Comparison of ENCODE assay signal across 8 cellular contexts in the genomic region with DNA sequence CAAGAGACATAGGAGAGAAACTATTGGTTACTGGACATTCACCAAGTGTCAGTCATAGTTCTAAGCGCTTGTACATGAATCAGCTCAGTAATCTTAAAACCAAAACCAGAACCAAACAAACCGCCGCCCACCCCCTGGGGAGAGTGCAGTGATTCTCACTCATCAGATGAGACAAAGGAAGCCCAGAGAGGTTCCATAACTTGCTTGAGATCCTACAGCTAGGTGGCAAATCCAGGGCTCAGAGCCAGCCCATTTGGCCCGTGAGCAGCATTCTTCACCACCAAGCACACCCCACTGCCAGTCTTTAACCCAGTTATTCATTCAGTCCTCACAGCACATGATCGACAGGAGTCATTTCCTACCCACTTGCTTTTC. TPM values are rescaled to one million over a fixed set of nuclear protein-coding genes. Genes with fewer than 3 reads are reported as not detected.
DNase-seq lines count a peak whose midpoint lies in the region; ATAC-seq and TF ChIP-seq lines count a peak whose summit lies in the region.

No MANE protein-coding gene starts in this region.

- TF ChIP-seq CTCF in brain microvascular endothelial cell (IDR thresholded peaks at IDR 0.05; ENCODE audit: low read depth, low read length, missing control alignments) (peak; percentile 20), liver (IDR thresholded peaks at IDR 0.05; ENCODE audit: low read depth, low read length, missing input control) (no peak)

- H3K4me3 ChIP-seq in brain microvascular endothelial cell (ENCODE audit: low read depth, low read length) (peak overlapping the region; percentile 45), liver (ENCODE audit: low read depth in 1 of 3, low read length in 3 of 3) (peak overlapping the region in 2 of 3 donors; percentile 2 to 69)

- H3K27me3 ChIP-seq in brain microvascular endothelial cell (replicated peaks) (peaks cover 3% of the 10 kb centered on the region), liver (ENCODE audit: control insufficient read depth in 4 of 4, insufficient read depth in 4 of 4, low read length in 3 of 4) (no peaks in the 10 kb centered on the region)

- H3K4me1 ChIP-seq in liver (ENCODE audit: control insufficient read depth in 4 of 4, insufficient read depth in 4 of 4, low read length in 3 of 4), result peaks cover 0 to 13% (median 4%) of the 10 kb centered on the region in 4 donors

- ATAC-seq in GM19438 (IDR thresholded peaks at IDR 0.05; ENCODE audit: low read depth, unreplicated experiment), result peak; percentile 61
- ATAC-seq in HG03457 (IDR thresholded peaks at IDR 0.05; ENCODE audit: unreplicated experiment), result peak; percentile 56

- DNase-seq in COLO829 (ENCODE audit: low spot score), result peak; percentile 72
- peak in 4 of 5 experiments; percentile 33 to 83 (median 68) for DNase-seq in T-helper 2 cell
- peak; percentile 99 for DNase-seq in brain microvascular endothelial cell
- peak; percentile 42 for DNase-seq in stimulated activated CD8-positive, alpha-beta memory T cell treated with anti-CD3 and anti-CD28 coated beads, Interleukin-12 subunit alpha, Interleukin-12 subunit beta, amount 100 ng/mL, for 1 hour (ENCODE audit: low read depth)
- no peak for DNase-seq in amniotic stem cell (lab: John Stamatoyannopoulos, UW)

- no peaks in the 10 kb centered on the region for H3K9me3 ChIP-seq in liver (ENCODE audit: control insufficient read depth in 4 of 4, low read length in 3 of 4)

- peak overlapping the region in 1 of 2 donors; percentile 59 for H3K9ac ChIP-seq in liver (ENCODE audit: low read depth in 1 of 2, low read length in 2 of 2)

- H3K27ac ChIP-seq in brain microvascular endothelial cell (peak overlapping the region; percentile 57), liver (ENCODE audit: low read depth in 1 of 2, low read length in 2 of 2) (peak overlapping the region; percentile 66 to 92)

- in situ Hi-C loops in brain microvascular endothelial cell (cut with HindIII; ENCODE audit: low pct_ligation_motif_present, low sequenced_read_pairs), result no loop called here

- no peaks in the 10 kb centered on the region for H3K36me3 ChIP-seq in brain microvascular endothelial cell (replicated peaks)
- no peaks in the 10 kb centered on the region for H3K36me3 ChIP-seq in liver (ENCODE audit: control insufficient read depth in 4 of 4, insufficient read depth in 3 of 4, low read depth in 1 of 4, low read length in 3 of 4)

- WGBS in liver, result 59% methylated on average over 5 of the region's 5 CpGs

- TF ChIP-seq RAD21 in liver (IDR thresholded peaks at IDR 0.05), result no peak

TF ChIP-seq in liver, 16 proteins besides CTCF, POLR2A, EP300 and RAD21:
- no peak for TF ChIP-seq FOXA2 (IDR thresholded peaks at IDR 0.05)
- TF ChIP-seq, protein P1, sequence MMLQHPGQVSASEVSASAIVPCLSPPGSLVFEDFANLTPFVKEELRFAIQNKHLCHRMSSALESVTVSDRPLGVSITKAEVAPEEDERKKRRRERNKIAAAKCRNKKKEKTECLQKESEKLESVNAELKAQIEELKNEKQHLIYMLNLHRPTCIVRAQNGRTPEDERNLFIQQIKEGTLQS (IDR thresholded peaks at IDR 0.05), result no peak
- TF ChIP-seq, protein P2, sequence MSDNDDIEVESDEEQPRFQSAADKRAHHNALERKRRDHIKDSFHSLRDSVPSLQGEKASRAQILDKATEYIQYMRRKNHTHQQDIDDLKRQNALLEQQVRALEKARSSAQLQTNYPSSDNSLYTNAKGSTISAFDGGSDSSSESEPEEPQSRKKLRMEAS (IDR thresholded peaks at IDR 0.05), result no peak
- TF ChIP-seq, protein P3, sequence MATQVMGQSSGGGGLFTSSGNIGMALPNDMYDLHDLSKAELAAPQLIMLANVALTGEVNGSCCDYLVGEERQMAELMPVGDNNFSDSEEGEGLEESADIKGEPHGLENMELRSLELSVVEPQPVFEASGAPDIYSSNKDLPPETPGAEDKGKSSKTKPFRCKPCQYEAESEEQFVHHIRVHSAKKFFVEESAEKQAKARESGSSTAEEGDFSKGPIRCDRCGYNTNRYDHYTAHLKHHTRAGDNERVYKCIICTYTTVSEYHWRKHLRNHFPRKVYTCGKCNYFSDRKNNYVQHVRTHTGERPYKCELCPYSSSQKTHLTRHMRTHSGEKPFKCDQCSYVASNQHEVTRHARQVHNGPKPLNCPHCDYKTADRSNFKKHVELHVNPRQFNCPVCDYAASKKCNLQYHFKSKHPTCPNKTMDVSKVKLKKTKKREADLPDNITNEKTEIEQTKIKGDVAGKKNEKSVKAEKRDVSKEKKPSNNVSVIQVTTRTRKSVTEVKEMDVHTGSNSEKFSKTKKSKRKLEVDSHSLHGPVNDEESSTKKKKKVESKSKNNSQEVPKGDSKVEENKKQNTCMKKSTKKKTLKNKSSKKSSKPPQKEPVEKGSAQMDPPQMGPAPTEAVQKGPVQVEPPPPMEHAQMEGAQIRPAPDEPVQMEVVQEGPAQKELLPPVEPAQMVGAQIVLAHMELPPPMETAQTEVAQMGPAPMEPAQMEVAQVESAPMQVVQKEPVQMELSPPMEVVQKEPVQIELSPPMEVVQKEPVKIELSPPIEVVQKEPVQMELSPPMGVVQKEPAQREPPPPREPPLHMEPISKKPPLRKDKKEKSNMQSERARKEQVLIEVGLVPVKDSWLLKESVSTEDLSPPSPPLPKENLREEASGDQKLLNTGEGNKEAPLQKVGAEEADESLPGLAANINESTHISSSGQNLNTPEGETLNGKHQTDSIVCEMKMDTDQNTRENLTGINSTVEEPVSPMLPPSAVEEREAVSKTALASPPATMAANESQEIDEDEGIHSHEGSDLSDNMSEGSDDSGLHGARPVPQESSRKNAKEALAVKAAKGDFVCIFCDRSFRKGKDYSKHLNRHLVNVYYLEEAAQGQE (IDR thresholded peaks at IDR 0.05), result no peak
- no peak for TF ChIP-seq SP1 (IDR thresholded peaks at IDR 0.05)
- no peak for TF ChIP-seq TAF1 (conservative IDR thresholded peaks at IDR 0.05)
- TF ChIP-seq FOXA1 (IDR thresholded peaks at IDR 0.05), result no peak
- no peak for TF ChIP-seq NR2F2 (IDR thresholded peaks at IDR 0.05)
- TF ChIP-seq RXRA (IDR thresholded peaks at IDR 0.05), result no peak
- TF ChIP-seq JUND (IDR thresholded peaks at IDR 0.05), result no peak

RNA-seq across cellular contexts. Expression of a gene that starts 37.2 kb away (rescaled TPM):
- total RNA-seq in liver, result 1 to 10 TPM; 1.6 to 2.7 TPM
- polyA plus RNA-seq in liver, result 1 to 10 TPM; 1.0 to 4.0 TPM

RNA-seq across cellular contexts. Expression of a gene that starts 43.4 kb away (rescaled TPM):
- 10 to 100 TPM; 26.5 to 40.5 TPM for total RNA-seq in liver
- 1 to 10 TPM; 7.6 to 8.8 TPM for polyA plus RNA-seq in liver
